10 cellular contexts compared by ENCODE assay signal in genomic region chr3:159941043-159941994, GRCh38. TPM values are rescaled to one million over a fixed set of nuclear protein-coding genes. Genes with fewer than 3 reads are reported as not detected.
DNase-seq lines count a peak whose midpoint lies in the region; ATAC-seq, FAIRE-seq and TF ChIP-seq lines count a peak whose summit lies in the region.
"Had no signal": no experiment of that assay in that cellular context is flagged by ENCODE, and none has a peak within 500 bp of the region (broad histone marks: within the 10 kb centered on the region; RNA-seq: fewer than 3 reads in every experiment).

No MANE protein-coding gene starts in this region.

- CTCF ChIA-PET in activated CD8-positive, alpha-beta memory T cell treated with anti-CD3 and anti-CD28 coated beads, Interleukin-2, amount 10 ng/mL, durations not matched to agents 7 days and 5 days (lab: Charles Lee), result interaction anchor here (1.6 kb wide), 1 partner anchor 56 kb away, joined by 5 read pairs; no protein-coding TSS in a partner anchor
- CTCF ChIA-PET in PC-9 (lab: Charles Lee), result interaction anchor here (0.6 to 1.0 kb wide), 3 partner anchors 12 to 472 kb away, joined by 4 to 12 read pairs (median 4); no protein-coding TSS in a partner anchor

- H3K27ac ChIP-seq in PC-9, result no peak overlapping the region

- no peak overlapping the region for H2AFZ ChIP-seq in PC-9

- no peaks in the 10 kb centered on the region for H3K9me3 Mint-ChIP-seq in activated CD8-positive, alpha-beta memory T cell treated with anti-CD3 and anti-CD28 coated beads, Interleukin-2, amount 10 ng/mL, durations not matched to agents 7 days and 5 days (ENCODE audit: low read depth)
- no peaks in the 10 kb centered on the region for H3K9me3 Mint-ChIP-seq in stimulated activated naive B cell treated with anti-CD40 and anti-IgM and Interleukin-4, amounts not matched to agents 10 μg/mL and 1 μg/mL and 100 μg/mL, for 72 hours
- H3K9me3 Mint-ChIP-seq in endothelial cell (ENCODE audit: unreplicated experiment), result no peaks in the 10 kb centered on the region

- H3K9me2 ChIP-seq in PC-9 (ENCODE audit: insufficient read depth), result no peaks in the 10 kb centered on the region

- H3K27ac Mint-ChIP-seq in activated CD8-positive, alpha-beta memory T cell treated with anti-CD3 and anti-CD28 coated beads, Interleukin-2, amount 10 ng/mL, durations not matched to agents 7 days and 5 days, result no peak overlapping the region
- H3K27ac Mint-ChIP-seq in stimulated activated naive B cell treated with anti-CD40 and anti-IgM and Interleukin-4, amounts not matched to agents 10 μg/mL and 1 μg/mL and 100 μg/mL, for 72 hours, result no peak overlapping the region
- no peak overlapping the region for H3K27ac Mint-ChIP-seq in endothelial cell (ENCODE audit: unreplicated experiment)

- no peaks in the 10 kb centered on the region for H3K9me3 ChIP-seq in PC-9 (ENCODE audit: insufficient read depth, low read depth)

- H3K27me3 Mint-ChIP-seq in activated CD8-positive, alpha-beta memory T cell treated with anti-CD3 and anti-CD28 coated beads, Interleukin-2, amount 10 ng/mL, durations not matched to agents 7 days and 5 days, result peaks cover 15% of the 10 kb centered on the region
- H3K27me3 Mint-ChIP-seq in stimulated activated naive B cell treated with anti-CD40 and anti-IgM and Interleukin-4, amounts not matched to agents 10 μg/mL and 1 μg/mL and 100 μg/mL, for 72 hours, result peaks cover 14 to 17% of the 10 kb centered on the region in 2 donors
- peaks cover 1% of the 10 kb centered on the region for H3K27me3 Mint-ChIP-seq in endothelial cell (ENCODE audit: unreplicated experiment)

- no peaks in the 10 kb centered on the region for H3K36me3 Mint-ChIP-seq in activated CD8-positive, alpha-beta memory T cell treated with anti-CD3 and anti-CD28 coated beads, Interleukin-2, amount 10 ng/mL, durations not matched to agents 7 days and 5 days
- no peaks in the 10 kb centered on the region for H3K36me3 Mint-ChIP-seq in stimulated activated naive B cell treated with anti-CD40 and anti-IgM and Interleukin-4, amounts not matched to agents 10 μg/mL and 1 μg/mL and 100 μg/mL, for 72 hours
- no peaks in the 10 kb centered on the region for H3K36me3 Mint-ChIP-seq in endothelial cell (ENCODE audit: low read depth, unreplicated experiment)

- intact Hi-C loops in PC-9 (cut with micrococcal nuclease; ENCODE audit: unreplicated experiment), result loop anchor here (5.0 kb wide), 1 partner anchor 46 kb away; the partner anchor contains the start of gene IL12A

- TF ChIP-seq CTCF in PC-9 (conservative IDR thresholded peaks at IDR 0.05) (no peak), endothelial cell (IDR thresholded peaks at IDR 0.05; ENCODE audit: unreplicated experiment) (no peak)

- H3K4me2 ChIP-seq in PC-9, result peak overlapping the region; percentile 7

- H3K4me1 Mint-ChIP-seq in activated CD8-positive, alpha-beta memory T cell treated with anti-CD3 and anti-CD28 coated beads, Interleukin-2, amount 10 ng/mL, durations not matched to agents 7 days and 5 days, result peaks cover 13% of the 10 kb centered on the region
- peaks cover 0 to 4% of the 10 kb centered on the region in 2 donors for H3K4me1 Mint-ChIP-seq in stimulated activated naive B cell treated with anti-CD40 and anti-IgM and Interleukin-4, amounts not matched to agents 10 μg/mL and 1 μg/mL and 100 μg/mL, for 72 hours
- no peaks in the 10 kb centered on the region for H3K4me1 Mint-ChIP-seq in endothelial cell (ENCODE audit: unreplicated experiment)

- peak; percentile 46 for DNase-seq in activated CD8-positive, alpha-beta memory T cell treated with anti-CD3 and anti-CD28 coated beads, Interleukin-2, amount 10 ng/mL, durations not matched to agents 7 days and 5 days
- DNase-seq in activated CD8-positive, alpha-beta memory T cell treated with anti-CD3 and anti-CD28 coated beads, Interleukin-2, amount 50 U/mL, for 48 hours, result no peak
- peak; percentile 43 to 77 for DNase-seq in PC-9
- DNase-seq in stimulated activated naive B cell treated with anti-CD40 and anti-IgM and Interleukin-4, amounts not matched to agents 10 μg/mL and 1 μg/mL and 100 μg/mL, for 72 hours, result no peak
- DNase-seq in frontal cortex (ENCODE audit: low spot score in 2 of 2), result no peak
- DNase-seq in endothelial cell (ENCODE audit: low spot score), result no peak
- DNase-seq in NCI-H2196 (lab: John Stamatoyannopoulos, UW; ENCODE audit: unreplicated experiment), result no peak
- DNase-seq: NCI-H524 treated with DMSO at 0.1 percent for 48 hours had no signal

- H3K4me1 ChIP-seq in PC-9 (replicated peaks; ENCODE audit: insufficient read depth), result peaks cover 13% of the 10 kb centered on the region

- H3K79me2 ChIP-seq in PC-9 (ENCODE audit: low read depth), result no peaks in the 10 kb centered on the region

- BruUV-seq in PC-9 (replicated peaks; lab: Mats Ljungman, UMichigan), result no TSS peak

- no peak overlapping the region for H3K4me3 ChIP-seq in PC-9

- H3K4me3 Mint-ChIP-seq in activated CD8-positive, alpha-beta memory T cell treated with anti-CD3 and anti-CD28 coated beads, Interleukin-2, amount 10 ng/mL, durations not matched to agents 7 days and 5 days, result no peak overlapping the region
- H3K4me3 Mint-ChIP-seq in stimulated activated naive B cell treated with anti-CD40 and anti-IgM and Interleukin-4, amounts not matched to agents 10 μg/mL and 1 μg/mL and 100 μg/mL, for 72 hours, result no peak overlapping the region
- H3K4me3 Mint-ChIP-seq in endothelial cell (ENCODE audit: unreplicated experiment), result no peak overlapping the region

- FAIRE-seq in frontal cortex (lab: Jason Lieb, UNC), result no peak
- FAIRE-seq: endometrium had no signal

- H4K20me1 ChIP-seq in PC-9 (ENCODE audit: insufficient read depth), result no peaks in the 10 kb centered on the region

- no peaks in the 10 kb centered on the region for H3K36me3 ChIP-seq in PC-9 (ENCODE audit: low read depth)

- H3F3A ChIP-seq in PC-9 (ENCODE audit: insufficient read depth, low read depth), result peaks cover 15% of the 10 kb centered on the region; the same call in 1 of the 2 replicates

- ATAC-seq in activated CD8-positive, alpha-beta memory T cell treated with anti-CD3 and anti-CD28 coated beads, Interleukin-2, amount 10 ng/mL, durations not matched to agents 7 days and 5 days, result peak; percentile 73
- ATAC-seq in HG03060 (IDR thresholded peaks at IDR 0.05; ENCODE audit: low read depth, unreplicated experiment), result peak; percentile 74
- peak; percentile 39 to 50 for ATAC-seq in stimulated activated naive B cell treated with anti-CD40 and anti-IgM and Interleukin-4, amounts not matched to agents 10 μg/mL and 1 μg/mL and 100 μg/mL, for 72 hours (replicated peaks)

- POLR2A ChIA-PET in PC-9 (lab: Charles Lee; ENCODE audit: unreplicated experiment), result interaction anchor here (0.6 to 0.7 kb wide), 4 partner anchors 12 to 112 kb away, joined by 3 to 10 read pairs (median 4); no protein-coding TSS in a partner anchor

- no peaks in the 10 kb centered on the region for H3K27me3 ChIP-seq in PC-9 (ENCODE audit: insufficient read depth, low read depth)

RNA-seq across cellular contexts. Expression of gene IL12A, which starts 47.3 kb away (rescaled TPM):
- total RNA-seq in activated CD8-positive, alpha-beta memory T cell treated with anti-CD3 and anti-CD28 coated beads, Interleukin-2, amount 10 ng/mL, durations not matched to agents 7 days and 5 days, result 1 to 10 TPM in 1 of 2 experiments, under 1 TPM in 1; 0.63 to 1.4 TPM
- total RNA-seq in PC-9 (2021) (0.28 and 0.40 TPM in 2 replicates), frontal cortex (2.0 TPM), endothelial cell (ENCODE audit: unreplicated experiment) (0.67 TPM)

Comparison
In these comparisons a context has a peak if more than half of its experiments do, and no peak if none do; other contexts are left out.
1. DNase-seq: peak in activated CD8-positive, alpha-beta memory T cell treated with anti-CD3 and anti-CD28 coated beads, Interleukin-2, amount 10 ng/mL, durations not matched to agents 7 days and 5 days (single experiment) and PC-9 (2 of 2); none in activated CD8-positive, alpha-beta memory T cell treated with anti-CD3 and anti-CD28 coated beads, Interleukin-2, amount 50 U/mL, for 48 hours (single experiment), stimulated activated naive B cell treated with anti-CD40 and anti-IgM and Interleukin-4, amounts not matched to agents 10 μg/mL and 1 μg/mL and 100 μg/mL, for 72 hours (single experiment), frontal cortex (0 of 2), endothelial cell (single experiment) and NCI-H2196 (single experiment).
2. Peak in every context shown above with its lines, with median percentiles within 50 percentile points of each other: ATAC-seq.